1 cellular context compared by ENCODE assay signal in the genomic region with DNA sequence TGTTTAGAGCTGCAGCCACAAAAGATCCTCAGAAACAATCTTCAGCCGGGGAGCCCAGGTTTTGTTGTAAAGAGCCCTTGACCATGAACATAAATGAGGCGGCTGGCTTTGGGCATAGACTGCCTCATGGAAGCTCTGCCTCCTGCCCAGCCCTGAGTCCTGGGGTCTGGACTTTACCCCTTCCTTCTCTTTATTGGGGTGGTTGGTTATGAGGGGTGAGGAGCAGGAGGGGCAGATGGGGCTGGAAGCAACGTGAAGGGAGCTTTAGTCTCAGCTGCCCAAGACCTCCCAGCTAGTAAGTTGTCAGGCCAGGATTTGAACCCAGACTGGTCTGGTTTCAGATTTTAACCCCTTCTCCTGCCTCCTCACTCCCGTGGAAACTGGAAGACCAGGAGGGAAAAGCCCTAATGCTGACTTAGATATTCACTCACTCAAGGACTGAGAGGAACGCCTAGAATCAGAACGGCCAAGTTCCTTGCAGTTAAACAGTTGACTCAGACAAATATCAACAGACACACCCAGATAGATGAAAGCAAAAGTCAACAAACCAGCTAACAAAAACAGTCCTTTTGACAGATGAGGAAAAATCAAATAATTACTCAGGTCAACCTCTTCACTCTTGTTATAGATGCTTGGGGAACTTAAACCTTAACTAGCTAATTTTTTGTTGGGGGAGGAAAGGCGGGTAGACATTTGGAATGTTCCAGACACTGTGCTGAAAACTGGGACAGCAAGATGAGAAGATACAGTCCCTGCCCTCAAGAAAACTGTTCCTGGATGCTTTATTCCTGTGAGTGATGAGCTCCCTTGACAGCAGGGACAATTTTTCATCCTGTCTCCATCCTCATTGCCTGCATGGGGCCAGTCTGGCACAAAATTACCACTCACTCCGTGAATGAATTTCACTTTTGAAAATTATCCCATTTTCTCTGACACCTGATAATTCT.
TF ChIP-seq lines count a peak whose summit lies in the region.

No MANE protein-coding gene starts in this region.

TF ChIP-seq in endothelial cell of umbilical vein, 7 proteins besides CTCF, POLR2A, EP300 and RAD21:
- TF ChIP-seq MYC (IDR thresholded peaks at IDR 0.05; ENCODE audit: low read depth, low read length) (no peak), GATA2 (IDR thresholded peaks at IDR 0.05; ENCODE audit: insufficient read depth, insufficient read length, low read depth, low read length) (no peak), MAX (IDR thresholded peaks at IDR 0.05; ENCODE audit: insufficient read depth, insufficient read length) (no peak), POLR2AphosphoS5 (IDR thresholded peaks at IDR 0.05; ENCODE audit: insufficient read depth, low read depth, low read length) (no peak), EZH2 (IDR thresholded peaks at IDR 0.05; ENCODE audit: borderline replicate concordance, low read depth, low read length, severe bottlenecking) (no peak), FOS (IDR thresholded peaks at IDR 0.05; ENCODE audit: borderline replicate concordance, insufficient read depth, low read length) (no peak), JUN (IDR thresholded peaks at IDR 0.05; ENCODE audit: borderline replicate concordance, insufficient read depth, insufficient read length, low read depth) (no peak)
